1 cellular context compared by ENCODE assay signal in genomic region chr19:2335848-2336247, GRCh38.
TF ChIP-seq lines count a peak whose summit lies in the region.

No MANE protein-coding gene starts in this region.

TF ChIP-seq in GM23338, 12 proteins besides CTCF, POLR2A, EP300 and RAD21:
- TF ChIP-seq CREB1 (CRISPR knock-in tag; IDR thresholded peaks at IDR 0.05; ENCODE audit: low read depth) (no peak), ZNF462 (CRISPR knock-in tag; IDR thresholded peaks at IDR 0.05) (no peak), EZH2 (IDR thresholded peaks at IDR 0.05; ENCODE audit: low read depth, unreplicated experiment) (no peak), ZNF114 (CRISPR knock-in tag; IDR thresholded peaks at IDR 0.05) (no peak), STAT1 (IDR thresholded peaks at IDR 0.05; ENCODE audit: unreplicated experiment) (no peak), JUNB (IDR thresholded peaks at IDR 0.05; ENCODE audit: unreplicated experiment) (no peak), POLR2AphosphoS5 (IDR thresholded peaks at IDR 0.05; ENCODE audit: low read depth) (no peak), NANOG (IDR thresholded peaks at IDR 0.05; ENCODE audit: borderline replicate concordance) (no peak), ETS1 (IDR thresholded peaks at IDR 0.05) (no peak), EZH2phosphoT487 (IDR thresholded peaks at IDR 0.05; ENCODE audit: unreplicated experiment) (no peak), ZNF331 (CRISPR knock-in tag; IDR thresholded peaks at IDR 0.05; ENCODE audit: low read depth) (no peak), REST (IDR thresholded peaks at IDR 0.05; ENCODE audit: unreplicated experiment) (no peak)
